ENCODE assay signal across 1 cellular context in genomic region chr20:57588596-57588995, GRCh38.
TF ChIP-seq lines count a peak whose summit lies in the region.

No MANE protein-coding gene starts in this region.

TF ChIP-seq in HepG2, 621 proteins besides CTCF, POLR2A, EP300 and RAD21:
- TF ChIP-seq ZNF629 (CRISPR knock-in tag; conservative IDR thresholded peaks at IDR 0.05) (peak; percentile 43; the same call in 1 of the 2 replicates), ZNF883 (CRISPR knock-in tag; IDR thresholded peaks at IDR 0.05; ENCODE audit: not compliant biosample characterization) (peak; percentile 2), ZNF329 (CRISPR knock-in tag; IDR thresholded peaks at IDR 0.05; ENCODE audit: low read depth) (0 out of 2 replicates have a peak, but pooled peaks have one; percentile 58)
- TF ChIP-seq, protein P1, sequence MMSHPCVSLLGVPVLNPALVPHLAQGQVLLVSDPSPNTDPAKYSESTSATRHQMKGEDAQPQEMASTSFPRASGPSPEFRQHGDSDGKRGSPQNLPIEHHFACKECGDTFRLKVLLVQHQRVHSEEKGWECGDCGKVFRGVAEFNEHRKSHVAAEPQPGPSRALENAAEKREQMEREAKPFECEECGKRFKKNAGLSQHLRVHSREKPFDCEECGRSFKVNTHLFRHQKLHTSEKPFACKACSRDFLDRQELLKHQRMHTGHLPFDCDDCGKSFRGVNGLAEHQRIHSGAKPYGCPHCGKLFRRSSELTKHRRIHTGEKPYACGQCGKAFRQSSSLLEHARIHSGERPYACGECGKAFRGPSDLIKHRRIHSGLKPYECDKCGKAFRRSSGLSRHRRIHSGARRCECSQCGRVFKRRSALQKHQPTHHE (CRISPR knock-in tag; IDR thresholded peaks at IDR 0.05; ENCODE audit: borderline replicate concordance), result no peak
